ENCODE assay signal across 32 cellular contexts in genomic region chr2:85929096-85930044, GRCh38. TPM values are rescaled to one million over a fixed set of nuclear protein-coding genes. Genes with fewer than 3 reads are reported as not detected.
DNase-seq lines count a peak whose midpoint lies in the region; ATAC-seq and TF ChIP-seq lines count a peak whose summit lies in the region.
"Had no signal": no experiment of that assay in that cellular context is flagged by ENCODE, and none has a peak within 500 bp of the region (broad histone marks: within the 10 kb centered on the region; RNA-seq: fewer than 3 reads in every experiment).

No MANE protein-coding gene starts in this region.

- no peaks in the 10 kb centered on the region for H3F3A ChIP-seq in GM23338 (replicated peaks; ENCODE audit: low read depth)

- no peaks in the 10 kb centered on the region for H3K79me1 ChIP-seq in mesenchymal stem cell (replicated peaks; ENCODE audit: low read length, poor library complexity, severe bottlenecking)

- H3K4me1 Mint-ChIP-seq in GM23338 (no peaks in the 10 kb centered on the region), glutamatergic neuron (ENCODE audit: low read depth, unreplicated experiment) (no peaks in the 10 kb centered on the region)

- H3K36me3 Mint-ChIP-seq in GM23338 (ENCODE audit: low read depth) (no peaks in the 10 kb centered on the region), glutamatergic neuron (ENCODE audit: unreplicated experiment) (peaks cover 3% of the 10 kb centered on the region)
- H3K36me3 Mint-ChIP-seq: activated naive CD4-positive, alpha-beta T cell treated with anti-CD3 and anti-CD28 coated beads, Interleukin-2, amount 50 U/mL, for 24 hours; type B pancreatic cell had no signal

- H3K4me1 ChIP-seq in GM23338 (ENCODE audit: insufficient read depth) = no peaks in the 10 kb centered on the region
- H3K4me1 ChIP-seq in mesenchymal stem cell (ENCODE audit: control insufficient read depth, insufficient read depth, low read depth, low read length) = peaks cover 15% of the 10 kb centered on the region
- peaks cover 6 to 17% (median 14%) of the 10 kb centered on the region in 3 donors for H3K4me1 ChIP-seq in skeletal muscle tissue (ENCODE audit: control insufficient read depth in 3 of 3, insufficient read depth in 3 of 3, low read length in 3 of 3)
- H3K4me1 ChIP-seq: ascending aorta had no signal

- H3K23ac ChIP-seq in mesenchymal stem cell (ENCODE audit: low read length in 2 of 2) = no peak overlapping the region

- H3K27me3 Mint-ChIP-seq in GM23338 (ENCODE audit: insufficient read depth, low read depth, poor library complexity) (no peaks in the 10 kb centered on the region), glutamatergic neuron (ENCODE audit: unreplicated experiment) (peaks cover 5% of the 10 kb centered on the region)
- H3K27me3 Mint-ChIP-seq: effector memory CD8-positive, alpha-beta T cell; type B pancreatic cell had no signal

- H3K36me3 ChIP-seq in GM23338 (ENCODE audit: insufficient read depth) (no peaks in the 10 kb centered on the region), mesenchymal stem cell (ENCODE audit: control insufficient read depth in 1 of 2, insufficient read depth in 2 of 2, low read depth in 1 of 2, low read length in 2 of 2) (no peaks in the 10 kb centered on the region), skeletal muscle tissue (ENCODE audit: control insufficient read depth in 3 of 3, insufficient read depth in 3 of 3, low read length in 3 of 3) (no peaks in the 10 kb centered on the region)
- H3K36me3 ChIP-seq: ascending aorta, cardiac muscle cell, neutrophil, Peyer's patch, right lobe of liver, stomach had no signal

- peak overlapping the region; percentile 39 to 67 for H3K18ac ChIP-seq in mesenchymal stem cell (ENCODE audit: low read depth in 1 of 2, low read length in 2 of 2)

- DNase-seq in GM23338 (ENCODE audit: low spot score) (no peak), amniotic epithelial cell (ENCODE audit: low read depth) (peak; percentile 16), mesenchymal stem cell (no peak), glutamatergic neuron (no peak), globus pallidus (ENCODE audit: low spot score) (no peak), DMS79 (lab: John Stamatoyannopoulos, UW) (no peak)
- DNase-seq: activated CD4-positive, CD25-positive, alpha-beta regulatory T cell treated with anti-CD3 and anti-CD28 coated beads, Interleukin-2, amount 50 U/mL, for 72 hours; activated CD8-positive, alpha-beta memory T cell treated with anti-CD3 and anti-CD28 coated beads for 24 hours; activated T-cell treated with anti-CD3 and anti-CD28 coated beads for 4 hours; C1 segment of cervical spinal cord; Calu3; cortex of kidney; DMS79 treated with DMSO at 0.1 percent for 48 hours; effector memory CD8-positive, alpha-beta T cell; NCI-H446; NCI-H748 treated with DMSO at 0.1 percent for 48 hours; Peyer's patch; right lobe of liver; SHP77 treated with DMSO at 0.1 percent for 48 hours; stimulated activated CD4-positive, alpha-beta T cell treated with anti-CD3 and anti-CD28 coated beads, Interleukin-12 subunit alpha, Interleukin-12 subunit beta, amount 100 ng/mL, for 4 hours; stimulated activated CD4-positive, alpha-beta T cell treated with anti-CD3 and anti-CD28 coated beads, Interleukin-2, amount 100 ng/mL, for 48 hours; stomach had no signal

- peak overlapping the region; percentile 39 for H4K8ac ChIP-seq in mesenchymal stem cell (ENCODE audit: low read length)

- H3K27ac ChIP-seq in GM23338 (ENCODE audit: low read depth) (no peak overlapping the region), mesenchymal stem cell (ENCODE audit: low read length, poor library complexity, severe bottlenecking) (no peak overlapping the region), skeletal muscle tissue (ENCODE audit: low read depth, low read length) (peak overlapping the region; percentile 26)
- H3K27ac ChIP-seq: cardiac muscle cell, GM23248, neutrophil, Peyer's patch had no signal

- TF ChIP-seq CTCF in GM23338 (conservative IDR thresholded peaks at IDR 0.05; ENCODE audit: low read depth in 2 of 2) = no peak
- TF ChIP-seq CTCF in glutamatergic neuron (IDR thresholded peaks at IDR 0.05; ENCODE audit: partially characterized antibody, unreplicated experiment) = no peak

- H3K4me3 ChIP-seq in GM23338 = no peak overlapping the region
- H3K4me3 ChIP-seq in mesenchymal stem cell (ENCODE audit: insufficient read depth in 1 of 2, low read depth in 1 of 2, low read length in 2 of 2) = no peak overlapping the region
- H3K4me3 ChIP-seq in skeletal muscle tissue (ENCODE audit: low read length in 3 of 3) = no peak overlapping the region
- H3K4me3 ChIP-seq: ascending aorta, cardiac muscle cell, GM23248, Peyer's patch, right lobe of liver, stomach had no signal

- H2BK12ac ChIP-seq in mesenchymal stem cell (ENCODE audit: low read length in 2 of 2) = peak overlapping the region; percentile 52 to 82

- H2AK5ac ChIP-seq in mesenchymal stem cell (ENCODE audit: low read length, severe bottlenecking) = peak overlapping the region; percentile 62

- H3K4me2 ChIP-seq in GM23338 = no peak overlapping the region
- no peak overlapping the region for H3K4me2 ChIP-seq in mesenchymal stem cell (ENCODE audit: low read length, poor library complexity, severe bottlenecking)

- H3K9me3 ChIP-seq in mesenchymal stem cell (ENCODE audit: control insufficient read depth, low read length) = no peaks in the 10 kb centered on the region
- no peaks in the 10 kb centered on the region for H3K9me3 ChIP-seq in skeletal muscle tissue (ENCODE audit: control insufficient read depth in 3 of 3, low read length in 3 of 3)
- H3K9me3 ChIP-seq: ascending aorta, neutrophil, Peyer's patch, right lobe of liver, stomach had no signal

- H3K4ac ChIP-seq in mesenchymal stem cell (ENCODE audit: low read depth in 1 of 2, low read length in 2 of 2) = no peak overlapping the region

- H2BK15ac ChIP-seq in mesenchymal stem cell (ENCODE audit: low read depth, poor library complexity, severe bottlenecking) = no peak overlapping the region

- H4K20me1 ChIP-seq in GM23338 (replicated peaks; ENCODE audit: insufficient read depth) = no peaks in the 10 kb centered on the region

- no peak overlapping the region for H3K27ac Mint-ChIP-seq in GM23338
- no peak overlapping the region for H3K27ac Mint-ChIP-seq in glutamatergic neuron (ENCODE audit: unreplicated experiment)
- H3K27ac Mint-ChIP-seq: activated naive CD4-positive, alpha-beta T cell treated with anti-CD3 and anti-CD28 coated beads, Interleukin-2, amount 50 U/mL, for 24 hours; activated T-helper 2 cell treated with anti-CD3 and anti-CD28 coated beads, Interferon-gamma antibody, Interleukin-2, Interleukin-4, amounts not matched to agents 10 μg/mL and 5 μg/mL and 100 μg/mL, durations not matched to agents 14 hours and 24 hours and 36 hours; T-helper 2 cell treated with Interferon-gamma antibody and Interleukin-4, amounts not matched to agents 5 μg/mL and 100 μg/mL, for 36 hours had no signal

- H3K27me3 ChIP-seq in GM23338 (ENCODE audit: insufficient read depth) = no peaks in the 10 kb centered on the region
- no peaks in the 10 kb centered on the region for H3K27me3 ChIP-seq in mesenchymal stem cell (ENCODE audit: control insufficient read depth in 1 of 2, insufficient read depth in 1 of 2, low read length in 2 of 2)
- H3K27me3 ChIP-seq in skeletal muscle tissue (ENCODE audit: control insufficient read depth in 3 of 3, insufficient read depth in 3 of 3, low read length in 3 of 3) = no peaks in the 10 kb centered on the region
- H3K27me3 ChIP-seq: ascending aorta, cardiac muscle cell, Peyer's patch, right lobe of liver, stomach had no signal

- H2AFZ ChIP-seq in GM23338 (peak overlapping the region; percentile 59), mesenchymal stem cell (ENCODE audit: low read depth, low read length) (no peak overlapping the region)
- H2AFZ ChIP-seq: GM23248 had no signal

- peak overlapping the region; percentile 44 for H4K91ac ChIP-seq in mesenchymal stem cell (ENCODE audit: low read length)

- no peak for ATAC-seq in GM23338
- ATAC-seq: effector memory CD8-positive, alpha-beta T cell; esophagus mucosa had no signal

- H3K14ac ChIP-seq in mesenchymal stem cell (ENCODE audit: low read length in 2 of 2) = no peak overlapping the region

- no peak overlapping the region for H2BK5ac ChIP-seq in mesenchymal stem cell (ENCODE audit: low read depth, low read length, poor library complexity, severe bottlenecking)

- no peak overlapping the region for H2BK120ac ChIP-seq in mesenchymal stem cell (ENCODE audit: low read depth, low read length)

- H3K9ac ChIP-seq in mesenchymal stem cell (ENCODE audit: low read length) (no peak overlapping the region), skeletal muscle tissue (ENCODE audit: low read depth in 1 of 3, low read length in 3 of 3) (no peak overlapping the region)
- H3K9ac ChIP-seq: GM23248 had no signal

- H3K4me3 Mint-ChIP-seq in GM23338 (no peak overlapping the region; the same call in 2 of the 3 replicates), glutamatergic neuron (ENCODE audit: unreplicated experiment) (no peak overlapping the region)

- no peaks in the 10 kb centered on the region for H3K79me2 ChIP-seq in GM23338 (replicated peaks; ENCODE audit: insufficient read depth)

- WGBS in mesenchymal stem cell = 95% methylated on average over 14 of the region's 19 CpGs

- H3K9me2 ChIP-seq in GM23338 (ENCODE audit: insufficient read depth) = no peaks in the 10 kb centered on the region

- H3K9me3 Mint-ChIP-seq in GM23338 (no peaks in the 10 kb centered on the region; the same call in 2 of the 3 replicates), glutamatergic neuron (ENCODE audit: unreplicated experiment) (peaks cover 2% of the 10 kb centered on the region)
- H3K9me3 Mint-ChIP-seq: activated naive CD4-positive, alpha-beta T cell treated with anti-CD3 and anti-CD28 coated beads, Interleukin-2, amount 50 U/mL, for 24 hours; activated T-helper 2 cell treated with anti-CD3 and anti-CD28 coated beads, Interferon-gamma antibody, Interleukin-2, Interleukin-4, amounts not matched to agents 10 μg/mL and 5 μg/mL and 100 μg/mL, durations not matched to agents 14 hours and 24 hours and 36 hours; effector memory CD8-positive, alpha-beta T cell; T-helper 2 cell treated with Interferon-gamma antibody and Interleukin-4, amounts not matched to agents 5 μg/mL and 100 μg/mL, for 36 hours; type B pancreatic cell had no signal

RNA-seq across cellular contexts. Expression of gene ST3GAL5, which starts 40.6 kb away (rescaled TPM):
- 7.9 and 8.9 TPM in 2 replicates for total RNA-seq in GM23338 (2014; rRNA removed; shearing (Covaris generic))
- polyA plus RNA-seq in GM23338 (2016; fragmentation: Nextera tagmentation; extraction: Ambion mirVana) = 2.8 and 3.2 TPM in 2 replicates
- 135 TPM for polyA plus RNA-seq in mesenchymal stem cell (2013, experiment 1 of 2)
- 140 TPM for polyA plus RNA-seq in mesenchymal stem cell (2013, experiment 2 of 2)
- 24.5 TPM for total RNA-seq in skeletal muscle tissue
- 46.5 TPM for total RNA-seq in glutamatergic neuron (ENCODE audit: unreplicated experiment)
